1 cellular context compared by ENCODE assay signal in the genomic region with DNA sequence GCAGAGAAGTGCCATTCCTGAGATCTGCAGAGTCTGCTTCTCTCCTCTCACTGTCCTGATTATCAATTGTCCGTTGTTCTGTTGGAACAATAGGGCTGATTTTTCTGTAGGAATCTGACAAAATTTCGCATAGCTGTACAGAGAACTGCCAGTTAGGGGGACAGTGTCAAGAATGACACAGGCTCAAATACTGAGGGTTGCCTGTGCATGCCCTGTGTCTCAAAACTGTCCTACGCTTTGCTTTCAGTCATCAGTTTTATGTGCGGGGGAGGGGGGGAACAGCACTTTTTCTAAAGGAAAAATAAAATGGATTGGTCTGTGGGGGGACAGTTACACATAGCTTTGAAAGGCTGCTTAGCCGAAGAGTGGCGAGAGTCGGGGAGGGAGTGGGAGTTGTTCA.
TF ChIP-seq lines count a peak whose summit lies in the region.

No MANE protein-coding gene starts in this region.

TF ChIP-seq in H1, 55 proteins besides CTCF, POLR2A, EP300 and RAD21:
- TF ChIP-seq, protein P1, sequence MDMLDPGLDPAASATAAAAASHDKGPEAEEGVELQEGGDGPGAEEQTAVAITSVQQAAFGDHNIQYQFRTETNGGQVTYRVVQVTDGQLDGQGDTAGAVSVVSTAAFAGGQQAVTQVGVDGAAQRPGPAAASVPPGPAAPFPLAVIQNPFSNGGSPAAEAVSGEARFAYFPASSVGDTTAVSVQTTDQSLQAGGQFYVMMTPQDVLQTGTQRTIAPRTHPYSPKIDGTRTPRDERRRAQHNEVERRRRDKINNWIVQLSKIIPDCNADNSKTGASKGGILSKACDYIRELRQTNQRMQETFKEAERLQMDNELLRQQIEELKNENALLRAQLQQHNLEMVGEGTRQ (IDR thresholded peaks at IDR 0.05; ENCODE audit: low read length) = no peak
- TF ChIP-seq KDM5A (IDR thresholded peaks at IDR 0.05; ENCODE audit: low read length) = no peak
- TF ChIP-seq, protein P2, sequence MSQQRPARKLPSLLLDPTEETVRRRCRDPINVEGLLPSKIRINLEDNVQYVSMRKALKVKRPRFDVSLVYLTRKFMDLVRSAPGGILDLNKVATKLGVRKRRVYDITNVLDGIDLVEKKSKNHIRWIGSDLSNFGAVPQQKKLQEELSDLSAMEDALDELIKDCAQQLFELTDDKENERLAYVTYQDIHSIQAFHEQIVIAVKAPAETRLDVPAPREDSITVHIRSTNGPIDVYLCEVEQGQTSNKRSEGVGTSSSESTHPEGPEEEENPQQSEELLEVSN (IDR thresholded peaks at IDR 0.05) = no peak
- no peak for TF ChIP-seq BCL11A (IDR thresholded peaks at IDR 0.05; ENCODE audit: low read depth in 2 of 2, low read length in 2 of 2)
- TF ChIP-seq, protein P3, sequence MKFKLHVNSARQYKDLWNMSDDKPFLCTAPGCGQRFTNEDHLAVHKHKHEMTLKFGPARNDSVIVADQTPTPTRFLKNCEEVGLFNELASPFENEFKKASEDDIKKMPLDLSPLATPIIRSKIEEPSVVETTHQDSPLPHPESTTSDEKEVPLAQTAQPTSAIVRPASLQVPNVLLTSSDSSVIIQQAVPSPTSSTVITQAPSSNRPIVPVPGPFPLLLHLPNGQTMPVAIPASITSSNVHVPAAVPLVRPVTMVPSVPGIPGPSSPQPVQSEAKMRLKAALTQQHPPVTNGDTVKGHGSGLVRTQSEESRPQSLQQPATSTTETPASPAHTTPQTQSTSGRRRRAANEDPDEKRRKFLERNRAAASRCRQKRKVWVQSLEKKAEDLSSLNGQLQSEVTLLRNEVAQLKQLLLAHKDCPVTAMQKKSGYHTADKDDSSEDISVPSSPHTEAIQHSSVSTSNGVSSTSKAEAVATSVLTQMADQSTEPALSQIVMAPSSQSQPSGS (IDR thresholded peaks at IDR 0.05; ENCODE audit: low read length) = no peak
- TF ChIP-seq TAF7 (optimal IDR thresholded peaks at IDR 0.05; ENCODE audit: borderline replicate concordance, low read depth, low read length) = no peak
- TF ChIP-seq, protein P4, sequence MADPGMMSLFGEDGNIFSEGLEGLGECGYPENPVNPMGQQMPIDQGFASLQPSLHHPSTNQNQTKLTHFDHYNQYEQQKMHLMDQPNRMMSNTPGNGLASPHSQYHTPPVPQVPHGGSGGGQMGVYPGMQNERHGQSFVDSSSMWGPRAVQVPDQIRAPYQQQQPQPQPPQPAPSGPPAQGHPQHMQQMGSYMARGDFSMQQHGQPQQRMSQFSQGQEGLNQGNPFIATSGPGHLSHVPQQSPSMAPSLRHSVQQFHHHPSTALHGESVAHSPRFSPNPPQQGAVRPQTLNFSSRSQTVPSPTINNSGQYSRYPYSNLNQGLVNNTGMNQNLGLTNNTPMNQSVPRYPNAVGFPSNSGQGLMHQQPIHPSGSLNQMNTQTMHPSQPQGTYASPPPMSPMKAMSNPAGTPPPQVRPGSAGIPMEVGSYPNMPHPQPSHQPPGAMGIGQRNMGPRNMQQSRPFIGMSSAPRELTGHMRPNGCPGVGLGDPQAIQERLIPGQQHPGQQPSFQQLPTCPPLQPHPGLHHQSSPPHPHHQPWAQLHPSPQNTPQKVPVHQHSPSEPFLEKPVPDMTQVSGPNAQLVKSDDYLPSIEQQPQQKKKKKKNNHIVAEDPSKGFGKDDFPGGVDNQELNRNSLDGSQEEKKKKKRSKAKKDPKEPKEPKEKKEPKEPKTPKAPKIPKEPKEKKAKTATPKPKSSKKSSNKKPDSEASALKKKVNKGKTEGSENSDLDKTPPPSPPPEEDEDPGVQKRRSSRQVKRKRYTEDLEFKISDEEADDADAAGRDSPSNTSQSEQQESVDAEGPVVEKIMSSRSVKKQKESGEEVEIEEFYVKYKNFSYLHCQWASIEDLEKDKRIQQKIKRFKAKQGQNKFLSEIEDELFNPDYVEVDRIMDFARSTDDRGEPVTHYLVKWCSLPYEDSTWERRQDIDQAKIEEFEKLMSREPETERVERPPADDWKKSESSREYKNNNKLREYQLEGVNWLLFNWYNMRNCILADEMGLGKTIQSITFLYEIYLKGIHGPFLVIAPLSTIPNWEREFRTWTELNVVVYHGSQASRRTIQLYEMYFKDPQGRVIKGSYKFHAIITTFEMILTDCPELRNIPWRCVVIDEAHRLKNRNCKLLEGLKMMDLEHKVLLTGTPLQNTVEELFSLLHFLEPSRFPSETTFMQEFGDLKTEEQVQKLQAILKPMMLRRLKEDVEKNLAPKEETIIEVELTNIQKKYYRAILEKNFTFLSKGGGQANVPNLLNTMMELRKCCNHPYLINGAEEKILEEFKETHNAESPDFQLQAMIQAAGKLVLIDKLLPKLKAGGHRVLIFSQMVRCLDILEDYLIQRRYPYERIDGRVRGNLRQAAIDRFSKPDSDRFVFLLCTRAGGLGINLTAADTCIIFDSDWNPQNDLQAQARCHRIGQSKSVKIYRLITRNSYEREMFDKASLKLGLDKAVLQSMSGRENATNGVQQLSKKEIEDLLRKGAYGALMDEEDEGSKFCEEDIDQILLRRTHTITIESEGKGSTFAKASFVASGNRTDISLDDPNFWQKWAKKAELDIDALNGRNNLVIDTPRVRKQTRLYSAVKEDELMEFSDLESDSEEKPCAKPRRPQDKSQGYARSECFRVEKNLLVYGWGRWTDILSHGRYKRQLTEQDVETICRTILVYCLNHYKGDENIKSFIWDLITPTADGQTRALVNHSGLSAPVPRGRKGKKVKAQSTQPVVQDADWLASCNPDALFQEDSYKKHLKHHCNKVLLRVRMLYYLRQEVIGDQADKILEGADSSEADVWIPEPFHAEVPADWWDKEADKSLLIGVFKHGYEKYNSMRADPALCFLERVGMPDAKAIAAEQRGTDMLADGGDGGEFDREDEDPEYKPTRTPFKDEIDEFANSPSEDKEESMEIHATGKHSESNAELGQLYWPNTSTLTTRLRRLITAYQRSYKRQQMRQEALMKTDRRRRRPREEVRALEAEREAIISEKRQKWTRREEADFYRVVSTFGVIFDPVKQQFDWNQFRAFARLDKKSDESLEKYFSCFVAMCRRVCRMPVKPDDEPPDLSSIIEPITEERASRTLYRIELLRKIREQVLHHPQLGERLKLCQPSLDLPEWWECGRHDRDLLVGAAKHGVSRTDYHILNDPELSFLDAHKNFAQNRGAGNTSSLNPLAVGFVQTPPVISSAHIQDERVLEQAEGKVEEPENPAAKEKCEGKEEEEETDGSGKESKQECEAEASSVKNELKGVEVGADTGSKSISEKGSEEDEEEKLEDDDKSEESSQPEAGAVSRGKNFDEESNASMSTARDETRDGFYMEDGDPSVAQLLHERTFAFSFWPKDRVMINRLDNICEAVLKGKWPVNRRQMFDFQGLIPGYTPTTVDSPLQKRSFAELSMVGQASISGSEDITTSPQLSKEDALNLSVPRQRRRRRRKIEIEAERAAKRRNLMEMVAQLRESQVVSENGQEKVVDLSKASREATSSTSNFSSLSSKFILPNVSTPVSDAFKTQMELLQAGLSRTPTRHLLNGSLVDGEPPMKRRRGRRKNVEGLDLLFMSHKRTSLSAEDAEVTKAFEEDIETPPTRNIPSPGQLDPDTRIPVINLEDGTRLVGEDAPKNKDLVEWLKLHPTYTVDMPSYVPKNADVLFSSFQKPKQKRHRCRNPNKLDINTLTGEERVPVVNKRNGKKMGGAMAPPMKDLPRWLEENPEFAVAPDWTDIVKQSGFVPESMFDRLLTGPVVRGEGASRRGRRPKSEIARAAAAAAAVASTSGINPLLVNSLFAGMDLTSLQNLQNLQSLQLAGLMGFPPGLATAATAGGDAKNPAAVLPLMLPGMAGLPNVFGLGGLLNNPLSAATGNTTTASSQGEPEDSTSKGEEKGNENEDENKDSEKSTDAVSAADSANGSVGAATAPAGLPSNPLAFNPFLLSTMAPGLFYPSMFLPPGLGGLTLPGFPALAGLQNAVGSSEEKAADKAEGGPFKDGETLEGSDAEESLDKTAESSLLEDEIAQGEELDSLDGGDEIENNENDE (IDR thresholded peaks at IDR 0.05; ENCODE audit: insufficient replicate concordance, low read length) = no peak
- no peak for TF ChIP-seq FOSL1 (IDR thresholded peaks at IDR 0.05; ENCODE audit: insufficient read depth, low read depth, low read length)
- TF ChIP-seq CTBP2 (IDR thresholded peaks at IDR 0.05; ENCODE audit: borderline replicate concordance, insufficient read depth, insufficient read length, low read length) = no peak
- TF ChIP-seq SP1 (IDR thresholded peaks at IDR 0.05; ENCODE audit: low read depth, low read length) = no peak
- TF ChIP-seq GTF2F1 (IDR thresholded peaks at IDR 0.05; ENCODE audit: borderline replicate concordance, low read depth, low read length) = no peak
TF ChIP-seq in H1: peak in this region for 0.
